Comparison of ENCODE assay signal across 12 cellular contexts in genomic region chr18:2881088-2881487, GRCh38. TPM values are rescaled to one million over a fixed set of nuclear protein-coding genes. Genes with fewer than 3 reads are reported as not detected.
DNase-seq lines count a peak whose midpoint lies in the region; ATAC-seq and TF ChIP-seq lines count a peak whose summit lies in the region.
"Had no signal": no experiment of that assay in that cellular context is flagged by ENCODE, and none has a peak within 500 bp of the region (broad histone marks: within the 10 kb centered on the region; RNA-seq: fewer than 3 reads in every experiment).

No MANE protein-coding gene starts in this region.

- CTCF ChIA-PET in activated CD4-positive, alpha-beta memory T cell treated with anti-CD3 and anti-CD28 coated beads for 36 hours (lab: Charles Lee) = no interaction called here
- CTCF ChIA-PET in mammary epithelial cell (lab: Charles Lee; ENCODE audit: low non-redundant PET) = interaction anchor here (0.6 kb wide), 1 partner anchor 270 kb away, joined by 4 read pairs; no protein-coding TSS in a partner anchor

- WGBS in thyroid gland, 2 donors = 44 to 49% methylated on average over 4 to 7 of the region's 7 CpGs
- WGBS in testis, 2 donors = 55 to 59% methylated on average over 5 to 7 of the region's 7 CpGs
- WGBS in mammary epithelial cell (ENCODE audit: low coverage, missing lambda C conversion rate) = 91% methylated on average over 7 of the region's 7 CpGs

- peaks cover 14 to 53% of the 10 kb centered on the region in 2 donors for H3K4me1 ChIP-seq in thyroid gland
- H3K4me1 ChIP-seq in testis = no peaks in the 10 kb centered on the region
- H3K4me1 ChIP-seq in mammary epithelial cell (ENCODE audit: insufficient read depth, low read length) = no peaks in the 10 kb centered on the region
- H3K4me1 ChIP-seq: BE2C had no signal

- H3K27me3 Mint-ChIP-seq in activated T-cell treated with anti-CD3 and anti-CD28 coated beads, Interleukin-2, amount 50 U/mL, for 72 hours (ENCODE audit: low read depth) = no peaks in the 10 kb centered on the region
- no peaks in the 10 kb centered on the region for H3K27me3 Mint-ChIP-seq in activated CD4-positive, alpha-beta memory T cell treated with anti-CD3 and anti-CD28 coated beads for 36 hours

- no peaks in the 10 kb centered on the region for H3K36me3 ChIP-seq in thyroid gland
- no peaks in the 10 kb centered on the region for H3K36me3 ChIP-seq in testis (ENCODE audit: low read depth, missing control alignments)
- no peaks in the 10 kb centered on the region for H3K36me3 ChIP-seq in mammary epithelial cell (ENCODE audit: insufficient read depth, low read length)
- H3K36me3 ChIP-seq: BE2C had no signal

- H3K27me3 ChIP-seq in thyroid gland (no peaks in the 10 kb centered on the region), testis (no peaks in the 10 kb centered on the region), mammary epithelial cell (ENCODE audit: insufficient read depth, low read length) (peaks cover 8% of the 10 kb centered on the region)
- H3K27me3 ChIP-seq: BE2C had no signal

- H3K4me1 Mint-ChIP-seq in activated T-cell treated with anti-CD3 and anti-CD28 coated beads, Interleukin-2, amount 50 U/mL, for 72 hours (ENCODE audit: low read depth) = peaks cover 19% of the 10 kb centered on the region
- peaks cover 28% of the 10 kb centered on the region for H3K4me1 Mint-ChIP-seq in activated CD4-positive, alpha-beta memory T cell treated with anti-CD3 and anti-CD28 coated beads for 36 hours (ENCODE audit: low read depth)

- H3K4me2 ChIP-seq in mammary epithelial cell (ENCODE audit: insufficient read depth, low read depth, low read length) = no peak overlapping the region
- H3K4me2 ChIP-seq: PC-9 had no signal

- H3K27ac Mint-ChIP-seq in activated T-cell treated with anti-CD3 and anti-CD28 coated beads, Interleukin-2, amount 50 U/mL, for 72 hours = peak overlapping the region; percentile 87
- peak overlapping the region; percentile 83 for H3K27ac Mint-ChIP-seq in activated CD4-positive, alpha-beta memory T cell treated with anti-CD3 and anti-CD28 coated beads for 36 hours

- no peak for DNase-seq in activated T-cell treated with anti-CD3 and anti-CD28 coated beads, Interleukin-2, amount 50 U/mL, for 72 hours
- no peak for DNase-seq in activated T-cell treated with anti-CD3 and anti-CD28 coated beads, Interleukin-2, amount 50 U/mL, for 1 hour
- no peak for DNase-seq in activated CD4-positive, alpha-beta memory T cell treated with anti-CD3 and anti-CD28 coated beads for 36 hours
- no peak for DNase-seq in left ventricle myocardium superior
- DNase-seq in thyroid gland = no peak
- DNase-seq in testis = no peak
- no peak for DNase-seq in kidney glomerular epithelial cell (lab: John Stamatoyannopoulos, UW)
- DNase-seq in mammary epithelial cell = no peak
- DNase-seq: BE2C, NCI-H146, PC-9 had no signal

- H3K79me2 ChIP-seq in mammary epithelial cell (ENCODE audit: insufficient read depth, low read length) = no peaks in the 10 kb centered on the region

- TF ChIP-seq POLR2A in thyroid gland (IDR thresholded peaks at IDR 0.05) (no peak), testis (IDR thresholded peaks at IDR 0.05) (no peak)

- H3K4me3 ChIP-seq in thyroid gland (replicated peaks in 1 of 3) = no peak overlapping the region
- H3K4me3 ChIP-seq in testis = no peak overlapping the region
- no peak overlapping the region for H3K4me3 ChIP-seq in mammary epithelial cell (replicated peaks in 1 of 3; ENCODE audit: insufficient read depth in 1 of 3, low read depth in 2 of 3, low read length in 3 of 3)
- H3K4me3 ChIP-seq: PC-9 had no signal

- peak overlapping the region; percentile 87 to 92 (median 91) for H3K27ac ChIP-seq in thyroid gland
- peak overlapping the region in 1 of 2 donors; percentile 56 for H3K27ac ChIP-seq in testis
- H3K27ac ChIP-seq in mammary epithelial cell (ENCODE audit: insufficient read depth, low read depth, low read length) = no peak overlapping the region
- H3K27ac ChIP-seq: PC-9, VCaP had no signal

- intact Hi-C loops in activated CD4-positive, alpha-beta memory T cell treated with anti-CD3 and anti-CD28 coated beads for 36 hours (cut with micrococcal nuclease) = loop anchor here (10.0 kb wide), 1 partner anchor 306 kb away; the partner anchor contains the start of genes METTL4 and NDC80
- intact Hi-C loops in left ventricle myocardium superior (cut with micrococcal nuclease) = no loop called here
- intact Hi-C loops in thyroid gland (cut with DNase I) = no loop called here
- intact Hi-C loops in testis (cut with DNase I; ENCODE audit: low total_unique reads) = no loop called here
- intact Hi-C loops in mammary epithelial cell (cut with micrococcal nuclease) = no loop called here

- no peak overlapping the region for H3K9ac ChIP-seq in mammary epithelial cell (ENCODE audit: insufficient read depth, low read length)

- ATAC-seq in activated T-cell treated with anti-CD3 and anti-CD28 coated beads, Interleukin-2, amount 50 U/mL, for 72 hours (replicated peaks in 1 of 2) = no peak
- peak; percentile 73 for ATAC-seq in left ventricle myocardium superior

- H3K4me3 Mint-ChIP-seq in activated T-cell treated with anti-CD3 and anti-CD28 coated beads, Interleukin-2, amount 50 U/mL, for 72 hours = peak overlapping the region; percentile 34 to 71
- peak overlapping the region; percentile 73 for H3K4me3 Mint-ChIP-seq in activated CD4-positive, alpha-beta memory T cell treated with anti-CD3 and anti-CD28 coated beads for 36 hours

- no peaks in the 10 kb centered on the region for H3K9me3 Mint-ChIP-seq in activated T-cell treated with anti-CD3 and anti-CD28 coated beads, Interleukin-2, amount 50 U/mL, for 72 hours
- no peaks in the 10 kb centered on the region for H3K9me3 Mint-ChIP-seq in activated CD4-positive, alpha-beta memory T cell treated with anti-CD3 and anti-CD28 coated beads for 36 hours

- peaks cover 0 to 2% of the 10 kb centered on the region in 2 donors for H3K36me3 Mint-ChIP-seq in activated T-cell treated with anti-CD3 and anti-CD28 coated beads, Interleukin-2, amount 50 U/mL, for 72 hours (ENCODE audit: insufficient read depth in 2 of 2)
- no peaks in the 10 kb centered on the region for H3K36me3 Mint-ChIP-seq in activated CD4-positive, alpha-beta memory T cell treated with anti-CD3 and anti-CD28 coated beads for 36 hours

- BruUV-seq in mammary epithelial cell (replicated peaks; lab: Mats Ljungman, UMichigan) = no TSS peak

- no peaks in the 10 kb centered on the region for H4K20me1 ChIP-seq in mammary epithelial cell (ENCODE audit: insufficient read depth, low read length)

- dilution Hi-C loops in mammary epithelial cell (cut with HindIII; ENCODE audit: low sequenced_read_pairs) = no loop called here

- POLR2A ChIA-PET in activated CD4-positive, alpha-beta memory T cell treated with anti-CD3 and anti-CD28 coated beads for 36 hours (lab: Charles Lee) = interaction anchor here (0.5 kb wide), 1 partner anchor 285 kb away, joined by 5 read pairs; no protein-coding TSS in a partner anchor

- H2AFZ ChIP-seq in mammary epithelial cell (ENCODE audit: low read depth, low read length) = no peak overlapping the region
- H2AFZ ChIP-seq: PC-9 had no signal

- in situ Hi-C loops in mammary epithelial cell (cut with MboI; ENCODE audit: low sequenced_read_pairs in 2 of 2) = no loop called here

- TF ChIP-seq CTCF in thyroid gland (IDR thresholded peaks at IDR 0.05) (no peak), testis (IDR thresholded peaks at IDR 0.05) (no peak), mammary epithelial cell (conservative IDR thresholded peaks at IDR 0.05 in 1 of 2, IDR thresholded peaks at IDR 0.05 in 1 of 2; ENCODE audit: extremely low read depth in 1 of 2, insufficient read depth in 1 of 2, low read depth in 1 of 2, low read length in 2 of 2) (no peak)

- H3K9me3 ChIP-seq in thyroid gland (no peaks in the 10 kb centered on the region), testis (no peaks in the 10 kb centered on the region), mammary epithelial cell (replicated peaks; ENCODE audit: insufficient read depth, low read length) (no peaks in the 10 kb centered on the region)
- H3K9me3 ChIP-seq: BE2C had no signal

RNA-seq across cellular contexts. Expression of gene EMILIN2, which starts 34.3 kb away (rescaled TPM):
- total RNA-seq in activated T-cell treated with anti-CD3 and anti-CD28 coated beads, Interleukin-2, amount 50 U/mL, for 72 hours = 10 to 100 TPM; 12.7 to 18.3 TPM
- total RNA-seq in activated CD4-positive, alpha-beta memory T cell treated with anti-CD3 and anti-CD28 coated beads for 36 hours = 10 to 100 TPM; 18.7 to 20.1 TPM
- 23.4 TPM for total RNA-seq in left ventricle myocardium superior
- 10 to 100 TPM; 17.9 to 29.9 (median 22.2) TPM for total RNA-seq in thyroid gland
- total RNA-seq in testis = 10 to 100 TPM; 26.4 to 34.1 TPM
- polyA plus RNA-seq in testis (ENCODE audit: insufficient read depth, low read depth, low replicate concordance) = 21.4 TPM
- total RNA-seq in mammary epithelial cell = 1 to 10 TPM in 1 of 2 donors, under 1 TPM in 1; 0.52 to 1.3 TPM
- 0.25 TPM for polyA plus RNA-seq in mammary epithelial cell
- polyA minus RNA-seq in mammary epithelial cell = not detected

Comparison
In these comparisons a context has a peak if more than half of its experiments do, and no peak if none do; other contexts are left out.
1. RNA of gene EMILIN2, which starts 34.3 kb away (total RNA-seq): 26.4 to 34.1 TPM in testis, 23.4 TPM in left ventricle myocardium superior (single experiment), 17.9 to 29.9 TPM in thyroid gland, 18.7 to 20.1 TPM in activated CD4-positive, alpha-beta memory T cell treated with anti-CD3 and anti-CD28 coated beads for 36 hours and 12.7 to 18.3 TPM in activated T-cell treated with anti-CD3 and anti-CD28 coated beads, Interleukin-2, amount 50 U/mL, for 72 hours; 0.52 to 1.3 TPM in mammary epithelial cell; every median in the first group is over 4 times any median in the second.